Comparison of ENCODE assay signal across 20 cellular contexts in the genomic region with DNA sequence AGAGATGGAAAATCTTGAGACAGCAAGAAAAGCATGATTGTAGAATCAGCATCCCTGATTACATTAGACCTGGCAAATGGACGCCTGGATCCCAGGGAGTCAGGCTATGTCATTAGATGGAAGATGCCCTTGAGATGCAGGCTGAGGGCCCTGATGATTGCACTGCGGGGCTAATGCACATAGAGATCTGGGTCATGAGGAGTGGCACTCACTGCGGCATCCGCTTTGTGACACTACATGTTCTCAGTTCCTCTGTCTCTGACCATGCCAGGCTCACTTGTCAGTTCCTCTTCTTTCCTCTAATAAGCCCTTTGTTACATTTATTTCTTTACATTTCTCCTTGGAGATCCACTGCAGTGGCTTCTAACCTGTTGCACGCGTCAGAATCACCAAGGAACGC.
"Had no signal": no experiment of that assay in that cellular context is flagged by ENCODE, and none has a peak within 500 bp of the region (broad histone marks: within the 10 kb centered on the region; RNA-seq: fewer than 3 reads in every experiment).

No MANE protein-coding gene starts in this region.

- H3K4me3 Mint-ChIP-seq: stimulated activated naive CD8-positive, alpha-beta T cell treated with anti-CD3 and anti-CD28 coated beads, Interleukin-15, amount 100 ng/mL, for 72 hours had no signal

- ATAC-seq: activated naive CD4-positive, alpha-beta T cell treated with anti-CD3 and anti-CD28 coated beads, Interleukin-2, amount 50 U/mL, for 72 hours; esophagus mucosa; gastroesophageal sphincter; heart left ventricle; left lung; stimulated activated naive CD8-positive, alpha-beta T cell treated with anti-CD3 and anti-CD28 coated beads, Interleukin-15, amount 100 ng/mL, for 72 hours had no signal

- H3K9me3 ChIP-seq: adrenal gland, breast epithelium, gastroesophageal sphincter, heart left ventricle, left lung, suprapubic skin had no signal

- H3K4me1 ChIP-seq: adrenal gland, breast epithelium, gastroesophageal sphincter, left lung, suprapubic skin had no signal

- H3K4me3 ChIP-seq: adrenal gland, breast epithelium, gastroesophageal sphincter, heart left ventricle, left lung, suprapubic skin had no signal

- H3K9me3 Mint-ChIP-seq: activated naive CD4-positive, alpha-beta T cell treated with anti-CD3 and anti-CD28 coated beads, Interleukin-2, amount 50 U/mL, for 72 hours; stimulated activated naive CD8-positive, alpha-beta T cell treated with anti-CD3 and anti-CD28 coated beads, Interleukin-15, amount 100 ng/mL, for 72 hours had no signal

- FAIRE-seq: astrocyte, kidney had no signal

- DNase-seq: activated CD4-positive, alpha-beta T cell treated with anti-CD3 and anti-CD28 coated beads, Interleukin-2, amount 50 U/mL, for 4 hours; activated gamma-delta T cell; adrenal gland; cerebellar nuclear complex; cortex of kidney; effector CD4-positive, alpha-beta T cell; heart left ventricle; kidney; left lung; mammary epithelial cell; stimulated activated naive CD8-positive, alpha-beta T cell treated with anti-CD3 and anti-CD28 coated beads, Interleukin-15, amount 100 ng/mL, for 72 hours; T-helper 2 cell; trophoblast cell had no signal

- H3K36me3 ChIP-seq: adrenal gland, breast epithelium had no signal

- H3K36me3 Mint-ChIP-seq: activated naive CD4-positive, alpha-beta T cell treated with anti-CD3 and anti-CD28 coated beads, Interleukin-2, amount 50 U/mL, for 72 hours had no signal

- H3K27ac Mint-ChIP-seq: activated naive CD4-positive, alpha-beta T cell treated with anti-CD3 and anti-CD28 coated beads, Interleukin-2, amount 50 U/mL, for 72 hours; progenitor cell of endocrine pancreas; stimulated activated naive CD8-positive, alpha-beta T cell treated with anti-CD3 and anti-CD28 coated beads, Interleukin-15, amount 100 ng/mL, for 72 hours had no signal

- H3K27ac ChIP-seq: adrenal gland, breast epithelium, gastroesophageal sphincter, heart left ventricle, left lung, suprapubic skin had no signal

- H3K27me3 Mint-ChIP-seq: progenitor cell of endocrine pancreas; stimulated activated naive CD8-positive, alpha-beta T cell treated with anti-CD3 and anti-CD28 coated beads, Interleukin-15, amount 100 ng/mL, for 72 hours had no signal

- H3K4me1 Mint-ChIP-seq: stimulated activated naive CD8-positive, alpha-beta T cell treated with anti-CD3 and anti-CD28 coated beads, Interleukin-15, amount 100 ng/mL, for 72 hours had no signal

- H3K27me3 ChIP-seq: adrenal gland, breast epithelium, gastroesophageal sphincter, heart left ventricle, left lung, suprapubic skin had no signal
